ENCODE assay signal across 8 cellular contexts in the genomic region with DNA sequence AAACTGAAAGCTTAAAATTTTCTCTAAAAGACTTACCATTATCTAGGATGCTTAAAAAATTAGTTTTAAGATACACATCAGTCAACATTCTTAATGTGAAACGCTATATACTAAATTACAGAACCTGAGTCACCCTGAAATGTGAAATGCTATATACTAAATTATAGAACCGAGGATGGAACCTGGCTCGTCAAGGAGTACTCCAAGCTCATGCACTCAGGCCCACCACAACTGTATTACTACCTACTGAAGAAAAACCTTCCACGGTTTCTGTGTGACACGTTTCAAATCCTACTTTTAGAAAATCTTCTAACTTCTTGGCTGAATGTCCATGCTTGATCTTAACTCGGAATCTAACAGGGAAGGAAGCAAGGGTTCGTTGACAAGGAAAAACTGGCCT. TPM values are rescaled to one million over a fixed set of nuclear protein-coding genes. Genes with fewer than 3 reads are reported as not detected.
DNase-seq lines count a peak whose midpoint lies in the region; ATAC-seq and TF ChIP-seq lines count a peak whose summit lies in the region.

No MANE protein-coding gene starts in this region.

- TF ChIP-seq RAD21 in neural cell (conservative IDR thresholded peaks at IDR 0.05): no peak

- peaks cover 37 to 52% (median 49%) of the 10 kb centered on the region in 11 experiments for H3K27me3 ChIP-seq in BLaER1 treated with 17β-estradiol and CSF1 and Interleukin-3, amounts not matched to agents 10 nM and 100 nM
- H3K27me3 ChIP-seq in neural cell (ENCODE audit: insufficient read depth, low read depth, low read length) (peaks cover 31% of the 10 kb centered on the region), body of pancreas (no peaks in the 10 kb centered on the region)

- H3K4me3 ChIP-seq in BLaER1 treated with 17β-estradiol and CSF1 and Interleukin-3, amounts not matched to agents 10 nM and 100 nM: peak overlapping the region; percentile 69 to 90 (median 82)
- H3K4me3 ChIP-seq in coronary artery: peak overlapping the region; percentile 96
- peak overlapping the region; percentile 79 for H3K4me3 ChIP-seq in neural cell (ENCODE audit: low read length)
- H3K4me3 ChIP-seq in body of pancreas: peak overlapping the region in 1 of 2 donors; percentile 40

- TF ChIP-seq CTCF in coronary artery (IDR thresholded peaks at IDR 0.05) (no peak), neural cell (IDR thresholded peaks at IDR 0.05; ENCODE audit: poor library complexity, severe bottlenecking) (no peak), body of pancreas (IDR thresholded peaks at IDR 0.05) (no peak)

- peaks cover 30% of the 10 kb centered on the region for H3K79me2 ChIP-seq in neural cell (replicated peaks; ENCODE audit: insufficient read depth, low read length)

- DNase-seq in NAMALWA (ENCODE audit: low spot score) (peak; percentile 40), coronary artery (ENCODE audit: low spot score) (no peak), NCI-H1417 (lab: John Stamatoyannopoulos, UW) (no peak), HK-2 (ENCODE audit: unreplicated experiment) (no peak), body of pancreas (no peak)

- no peak for TF ChIP-seq POLR2A in body of pancreas (IDR thresholded peaks at IDR 0.05)

- H3K36me3 ChIP-seq in BLaER1 treated with 17β-estradiol and CSF1 and Interleukin-3, amounts not matched to agents 10 nM and 100 nM: 0 out of 22 replicates have a peak, but pooled peaks cover 0 to 19% (median 0%) of the 10 kb centered on the region in 11 experiments
- H3K36me3 ChIP-seq in neural cell (ENCODE audit: insufficient read depth, low read length) (no peaks in the 10 kb centered on the region), body of pancreas (replicated peaks in 1 of 2; ENCODE audit: insufficient read depth in 1 of 2, low read depth in 2 of 2) (no peaks in the 10 kb centered on the region)

- no peak overlapping the region for H2AFZ ChIP-seq in neural cell (ENCODE audit: low read depth, low read length)

- H3F3A ChIP-seq in neural cell (ENCODE audit: insufficient read depth, low read length, poor library complexity, severe bottlenecking): peaks cover under 1% of the 10 kb centered on the region

- H3K9me2 ChIP-seq in neural cell (ENCODE audit: insufficient read depth, low read length): no peaks in the 10 kb centered on the region

- peaks cover 19 to 59% (median 34%) of the 10 kb centered on the region in 10 experiments; a peak in 18 of 20 replicates for H3K4me1 ChIP-seq in BLaER1 treated with 17β-estradiol and CSF1 and Interleukin-3, amounts not matched to agents 10 nM and 100 nM
- peaks cover 31% of the 10 kb centered on the region for H3K4me1 ChIP-seq in body of pancreas

- H3K27ac ChIP-seq in BLaER1 treated with 17β-estradiol and CSF1 and Interleukin-3, amounts not matched to agents 10 nM and 100 nM: peak overlapping the region in 3 of 11 experiments; percentile 78 to 82 (median 80); a peak in 3 of 22 replicates
- peak overlapping the region; percentile 96 to 98 for H3K27ac ChIP-seq in coronary artery
- H3K27ac ChIP-seq in neural cell (ENCODE audit: low read length): no peak overlapping the region
- H3K27ac ChIP-seq in body of pancreas: peak overlapping the region in 2 of 4 donors; percentile 83 to 91

- whole genome bisulfite sequencing in body of pancreas, 2 donors: 45 to 49% methylated on average over 7 of the region's 7 CpGs

- peak overlapping the region; percentile 69 to 94 (median 84) for H3K4me2 ChIP-seq in BLaER1 treated with 17β-estradiol and CSF1 and Interleukin-3, amounts not matched to agents 10 nM and 100 nM
- no peak overlapping the region for H3K4me2 ChIP-seq in neural cell (ENCODE audit: low read length)

- intact Hi-C loops in body of pancreas (cut with DNase I): no loop called here

- ATAC-seq in GM18502 (IDR thresholded peaks at IDR 0.05; ENCODE audit: poor library complexity, unreplicated experiment): no peak
- ATAC-seq in body of pancreas: no peak

- peaks cover 0 to 54% (median 24%) of the 10 kb centered on the region in 11 experiments; a peak in 12 of 22 replicates for H4K20me1 ChIP-seq in BLaER1 treated with 17β-estradiol and CSF1 and Interleukin-3, amounts not matched to agents 10 nM and 100 nM
- no peaks in the 10 kb centered on the region for H4K20me1 ChIP-seq in neural cell (ENCODE audit: insufficient read depth)

- TF ChIP-seq EP300 in neural cell (conservative IDR thresholded peaks at IDR 0.05; ENCODE audit: poor library complexity, severe bottlenecking): no peak

- no peaks in the 10 kb centered on the region for H3K9me3 ChIP-seq in BLaER1 treated with 17β-estradiol and CSF1 and Interleukin-3, amounts not matched to agents 10 nM and 100 nM (replicated peaks in 1 of 11)
- H3K9me3 ChIP-seq in neural cell (ENCODE audit: low read length): no peaks in the 10 kb centered on the region
- H3K9me3 ChIP-seq in body of pancreas: no peaks in the 10 kb centered on the region

- peak overlapping the region; percentile 80 to 89 (median 86); a peak in 21 of 22 replicates for H3K9ac ChIP-seq in BLaER1 treated with 17β-estradiol and CSF1 and Interleukin-3, amounts not matched to agents 10 nM and 100 nM
- H3K9ac ChIP-seq in neural cell (ENCODE audit: low read length): no peak overlapping the region

TF ChIP-seq in neural cell, 6 proteins besides CTCF, POLR2A, EP300 and RAD21:
- TF ChIP-seq SMC3 (conservative IDR thresholded peaks at IDR 0.05; ENCODE audit: poor library complexity) (no peak), EZH2 (IDR thresholded peaks at IDR 0.05; ENCODE audit: borderline replicate concordance, insufficient read depth, low read length, poor library complexity, severe bottlenecking) (no peak), POLR2AphosphoS5 (IDR thresholded peaks at IDR 0.05) (no peak), MXI1 (conservative IDR thresholded peaks at IDR 0.05; ENCODE audit: poor library complexity, severe bottlenecking) (no peak), TAF1 (IDR thresholded peaks at IDR 0.05; ENCODE audit: low read depth) (no peak), REST (IDR thresholded peaks at IDR 0.05; ENCODE audit: borderline replicate concordance) (no peak)

RNA-seq across cellular contexts. Expression of gene PRKD3, which starts 1.5 kb away (rescaled TPM):
- polyA plus RNA-seq in neural cell: 2.2 and 5.9 TPM in 2 replicates
- 8.5 and 9.0 TPM in 2 replicates for polyA minus RNA-seq in neural cell
- 10 to 100 TPM in 1 of 2 donors, 1 to 10 TPM in 1; 8.2 to 15.3 TPM for total RNA-seq in body of pancreas

RNA-seq across cellular contexts. Expression of gene QPCT, which starts 21.3 kb away (rescaled TPM):
- polyA plus RNA-seq in neural cell: 2.3 TPM in 1 of 2 replicates, not detected in the other
- 0.69 TPM in 1 of 2 replicates, not detected in the other for polyA minus RNA-seq in neural cell
- 1 to 10 TPM; 1.3 to 3.4 TPM for total RNA-seq in body of pancreas
